In genomic region chr3:187738089-187738399, GRCh38 we compare ENCODE assay signal across 10 cellular contexts. TPM values are rescaled to one million over a fixed set of nuclear protein-coding genes. Genes with fewer than 3 reads are reported as not detected.
DNase-seq lines count a peak whose midpoint lies in the region; ATAC-seq, FAIRE-seq and TF ChIP-seq lines count a peak whose summit lies in the region.
"Had no signal": no experiment of that assay in that cellular context is flagged by ENCODE, and none has a peak within 500 bp of the region (broad histone marks: within the 10 kb centered on the region; RNA-seq: fewer than 3 reads in every experiment).

No MANE protein-coding gene starts in this region.

- TF ChIP-seq RAD21 in K562 (CRISPR knock-in tag; conservative IDR thresholded peaks at IDR 0.05 in 1 of 2, IDR thresholded peaks at IDR 0.05 in 1 of 2) = no peak

- no peak overlapping the region for H3K27ac ChIP-seq in K562 (ENCODE audit: extremely low read depth, low read depth, low read length)
- peak overlapping the region; percentile 96 to 98 for H3K27ac ChIP-seq in lung (ENCODE audit: low read depth in 1 of 2, low read length in 1 of 2)
- H3K27ac ChIP-seq in tibial nerve = peak overlapping the region; percentile 97 to 100 (median 98)

- peaks cover 10% of the 10 kb centered on the region for H3K79me2 ChIP-seq in K562 (ENCODE audit: control insufficient read depth, insufficient read depth, low read length)

- intact Hi-C loops in K562 (cut with micrococcal nuclease) = no loop called here

- peak overlapping the region; percentile 72 for H3K4me2 ChIP-seq in K562 (ENCODE audit: insufficient read depth, low read length)

- H2AFZ ChIP-seq in K562 (ENCODE audit: low read depth, low read length) = peak overlapping the region; percentile 92

- H3K9me1 ChIP-seq in K562 (ENCODE audit: control insufficient read depth, insufficient read depth, low read length) = no peaks in the 10 kb centered on the region

- H3K9me3 Mint-ChIP-seq in activated T-cell treated with anti-CD3 and anti-CD28 coated beads, Interleukin-2, amount 50 U/mL, for 24 hours = no peaks in the 10 kb centered on the region

- H3K36me3 Mint-ChIP-seq in activated T-cell treated with anti-CD3 and anti-CD28 coated beads, Interleukin-2, amount 50 U/mL, for 24 hours (ENCODE audit: low read depth) = peaks cover 60% of the 10 kb centered on the region

- peak overlapping the region; percentile 39 to 83; a peak in 3 of 4 replicates for H3K9ac ChIP-seq in K562 (ENCODE audit: insufficient read depth in 1 of 2, low read depth in 2 of 2, low read length in 2 of 2)

- no peak for DNase-seq in activated T-cell treated with anti-CD3 and anti-CD28 coated beads, Interleukin-2, amount 50 U/mL, for 24 hours
- DNase-seq in activated T-cell treated with anti-CD3 and anti-CD28 coated beads, Interleukin-2, amount 50 U/mL, for 48 hours = no peak
- DNase-seq in K562 (ENCODE audit: extremely low read depth in 1 of 4, low spot score in 3 of 4) = no peak
- no peak for DNase-seq in lung (ENCODE audit: low spot score)
- DNase-seq in tibial nerve (ENCODE audit: low spot score in 2 of 2) = no peak
- DNase-seq in activated CD4-positive, alpha-beta T cell treated with anti-CD3 and anti-CD28 coated beads for 1 hour = no peak
- DNase-seq: DMS53 had no signal

- no peaks in the 10 kb centered on the region for H3K36me3 ChIP-seq in K562 (ENCODE audit: control insufficient read depth, insufficient read depth, low read length)
- peaks cover 3 to 8% of the 10 kb centered on the region in 2 donors for H3K36me3 ChIP-seq in lung (ENCODE audit: control insufficient read depth in 2 of 2, insufficient read depth in 2 of 2, low read length in 2 of 2)
- peaks cover 0 to 18% (median 7%) of the 10 kb centered on the region in 3 donors for H3K36me3 ChIP-seq in tibial nerve

- peak overlapping the region; percentile 100 for H3K27ac Mint-ChIP-seq in activated T-cell treated with anti-CD3 and anti-CD28 coated beads, Interleukin-2, amount 50 U/mL, for 24 hours

- WGBS in K562 (ENCODE audit: insufficient coverage, low coverage, missing lambda C conversion rate) = 6% methylated on average over 9 of the region's 10 CpGs
- WGBS in lung, 2 donors = 1% methylated on average over 10 of the region's 10 CpGs
- WGBS in tibial nerve, 2 donors = 1% methylated on average over 10 of the region's 10 CpGs

- TF ChIP-seq EP300 in K562 (IDR thresholded peaks at IDR 0.05; ENCODE audit: low read length) (no peak), tibial nerve (IDR thresholded peaks at IDR 0.05) (no peak)

- H3K4me3 ChIP-seq in K562 (peak overlapping the region; percentile 38), lung (peak overlapping the region; percentile 38), tibial nerve (peak overlapping the region; percentile 45 to 85 (median 76))

- H4K20me1 ChIP-seq in K562 (replicated peaks; ENCODE audit: control insufficient read depth, insufficient read depth, low read length) = peaks cover 19% of the 10 kb centered on the region

- H3K4me1 Mint-ChIP-seq in activated T-cell treated with anti-CD3 and anti-CD28 coated beads, Interleukin-2, amount 50 U/mL, for 24 hours (ENCODE audit: low read depth) = peaks cover 67% of the 10 kb centered on the region

- H3K27me3 ChIP-seq in K562 (ENCODE audit: control insufficient read depth in 2 of 2, insufficient read depth in 2 of 2, low read length in 2 of 2) (peaks cover 0 to 13% of the 10 kb centered on the region in 2 experiments; a peak in 1 of 5 replicates), lung (ENCODE audit: control insufficient read depth, insufficient read depth) (no peaks in the 10 kb centered on the region), tibial nerve (no peaks in the 10 kb centered on the region)

- peaks cover 43 to 64% of the 10 kb centered on the region in 2 experiments for H3K4me1 ChIP-seq in K562 (replicated peaks in 1 of 2; ENCODE audit: control insufficient read depth in 2 of 2, insufficient read depth in 2 of 2, low read length in 2 of 2)
- H3K4me1 ChIP-seq in lung (ENCODE audit: control insufficient read depth in 2 of 2, insufficient read depth in 2 of 2, low read length in 2 of 2) = peaks cover 8 to 17% of the 10 kb centered on the region in 2 donors
- peaks cover 0 to 51% (median 29%) of the 10 kb centered on the region in 4 donors for H3K4me1 ChIP-seq in tibial nerve

- POLR2A ChIA-PET in K562 (lab: Yijun Ruan, JAX) = interaction anchor here (0.7 to 1.4 kb wide), 4 partner anchors 12 to 1217 kb away, joined by 3 to 5 read pairs (median 3); no protein-coding TSS in a partner anchor

- ATAC-seq in K562 = no peak
- ATAC-seq in lung (ENCODE audit: insufficient read depth, low FRiP score) = no peak
- no peak for ATAC-seq in HG03280 (IDR thresholded peaks at IDR 0.05; ENCODE audit: unreplicated experiment)
- no peak for ATAC-seq in GM21619 (IDR thresholded peaks at IDR 0.05; ENCODE audit: unreplicated experiment)

- no peak for FAIRE-seq in K562 (lab: Jason Lieb, UNC)

- TF ChIP-seq CTCF in K562 (IDR thresholded peaks at IDR 0.05 in 2 of 3, conservative IDR thresholded peaks at IDR 0.05 in 1 of 3; ENCODE audit: insufficient read depth in 2 of 3, low read depth in 1 of 3, low read length in 3 of 3) = no peak
- TF ChIP-seq CTCF in lung (IDR thresholded peaks at IDR 0.05; ENCODE audit: control extremely low read depth, extremely low read depth) = no peak
- no peak for TF ChIP-seq CTCF in tibial nerve (IDR thresholded peaks at IDR 0.05)

- H3K9me3 ChIP-seq in K562 (replicated peaks; ENCODE audit: control insufficient read depth, insufficient read depth, low read depth, low read length) (no peaks in the 10 kb centered on the region), lung (ENCODE audit: control insufficient read depth in 2 of 2, insufficient read depth in 1 of 2, low read length in 1 of 2) (no peaks in the 10 kb centered on the region), tibial nerve (no peaks in the 10 kb centered on the region)

- CTCF ChIA-PET in K562 (lab: Yijun Ruan, JAX; ENCODE audit: low intra/inter-chr PET ratio) = interaction anchor here (0.9 to 5.4 kb wide), 2 partner anchors 12 to 1216 kb away, joined by 3 to 39 read pairs; no protein-coding TSS in a partner anchor

- TF ChIP-seq POLR2A in K562 (conservative IDR thresholded peaks at IDR 0.05) (no peak), tibial nerve (IDR thresholded peaks at IDR 0.05) (no peak)

- in situ Hi-C loops in K562 (cut with MboI) = loop anchor here (25.0 kb wide), 1 partner anchor 1399 kb away; no protein-coding TSS in a partner anchor

- peak overlapping the region; percentile 98 for H3K4me3 Mint-ChIP-seq in activated T-cell treated with anti-CD3 and anti-CD28 coated beads, Interleukin-2, amount 50 U/mL, for 24 hours

- BruUV-seq in K562 (replicated peaks; lab: Mats Ljungman, UMichigan) = no TSS peak

- no peaks in the 10 kb centered on the region for H3K27me3 Mint-ChIP-seq in activated T-cell treated with anti-CD3 and anti-CD28 coated beads, Interleukin-2, amount 50 U/mL, for 24 hours

TF ChIP-seq in K562, 482 proteins besides CTCF, POLR2A, EP300 and RAD21 (continues in another document):
- TF ChIP-seq STAT5A (IDR thresholded peaks at IDR 0.05; ENCODE audit: borderline replicate concordance, low read length) (no peak), ASH1L (IDR thresholded peaks at IDR 0.05; ENCODE audit: borderline replicate concordance, low read depth, partially characterized antibody) (no peak)

RNA-seq across cellular contexts. Expression of gene BCL6, which starts 7.2 kb away (rescaled TPM):
- 13.3 and 20.6 TPM in 2 replicates for total RNA-seq in K562 (2011; cell fraction: chromatin; rRNA removed; ENCODE audit: low replicate concordance)
- total RNA-seq in K562 (2011; cell fraction: nucleolus; rRNA removed) = 9.1 and 10.0 TPM in 2 replicates
- 14.6 and 28.6 TPM in 2 replicates for total RNA-seq in K562 (2011; cell fraction: nucleoplasm; rRNA removed)
- 0.64 and 1.3 TPM in 2 replicates for total RNA-seq in K562 (2014; rRNA removed)
- total RNA-seq in K562 (2014; rRNA removed; fragmentation: Illumina TruSeq; extraction: Trizol) = 1.4 and 1.6 TPM in 2 replicates
- total RNA-seq in K562 (2015; rRNA removed; fragmentation: Illumina TruSeq; extraction: Trizol) = 0.94 and 0.98 TPM in 2 replicates
- total RNA-seq in K562 (2021) = 2.4 and 3.5 TPM in 2 replicates
- polyA plus RNA-seq in K562 (2011; rRNA removed) = 3.4 and 8.7 TPM in 2 replicates
- polyA plus RNA-seq in K562 (2011; cell fraction: cytosol; rRNA removed) = 0.98 and 3.2 TPM in 2 replicates
- polyA plus RNA-seq in K562 (2011; cell fraction: nucleus; rRNA removed) = 21.7 and 44.7 TPM in 2 replicates
- 5.8 and 17.3 TPM in 2 replicates for polyA plus RNA-seq in K562 (2012)
- 2.6 and 2.8 TPM in 2 replicates for polyA plus RNA-seq in K562 (2014; fragmentation: Illumina TruSeq; extraction: Trizol)
- polyA plus RNA-seq in K562 (2014; fragmentation: Nextera tagmentation; extraction: Ambion mirVana) = under 1 TPM; 0.08 to 0.23 TPM
- polyA plus RNA-seq in K562 (2014; rRNA removed) = 2.5 and 2.8 TPM in 2 replicates
- polyA minus RNA-seq in K562 (2011; rRNA and poly(A)+ RNA removed) = 3.9 and 5.7 TPM in 2 replicates
- 0.48 and 0.91 TPM in 2 replicates for polyA minus RNA-seq in K562 (2011; cell fraction: cytosol; rRNA and poly(A)+ RNA removed)
- 3.8 and 5.6 TPM in 2 replicates for polyA minus RNA-seq in K562 (2011; cell fraction: nucleus; rRNA and poly(A)+ RNA removed)
- total RNA-seq in lung = 100 to 1,000 TPM in 1 of 2 donors, 10 to 100 TPM in 1; 52.2 to 101 TPM
- 100 to 1,000 TPM in 1 of 2 donors, 10 to 100 TPM in 1; 29.4 to 137 TPM for polyA plus RNA-seq in lung
- 100 to 1,000 TPM; 272 to 500 (median 305) TPM for total RNA-seq in tibial nerve

RNA-seq across cellular contexts. Expression of gene RTP2, which starts 35.7 kb away (rescaled TPM):
- not detected in 2 replicates for total RNA-seq in K562 (2011; cell fraction: chromatin; rRNA removed; ENCODE audit: low replicate concordance)
- not detected in 2 replicates for total RNA-seq in K562 (2011; cell fraction: nucleolus; rRNA removed)
- total RNA-seq in K562 (2011; cell fraction: nucleoplasm; rRNA removed) = not detected in 2 replicates
- total RNA-seq in K562 (2014; rRNA removed) = not detected in 2 replicates
- total RNA-seq in K562 (2014; rRNA removed; fragmentation: Illumina TruSeq; extraction: Trizol) = not detected in 2 replicates
- total RNA-seq in K562 (2015; rRNA removed; fragmentation: Illumina TruSeq; extraction: Trizol) = not detected in 2 replicates
- total RNA-seq in K562 (2021) = not detected in 2 replicates
- not detected in 2 replicates for polyA plus RNA-seq in K562 (2011; rRNA removed)
- polyA plus RNA-seq in K562 (2011; cell fraction: cytosol; rRNA removed) = not detected in 2 replicates
- not detected in 2 replicates for polyA plus RNA-seq in K562 (2011; cell fraction: nucleus; rRNA removed)
- polyA plus RNA-seq in K562 (2012) = not detected in 2 replicates
- polyA plus RNA-seq in K562 (2014; fragmentation: Illumina TruSeq; extraction: Trizol) = not detected in 2 replicates
- not detected for polyA plus RNA-seq in K562 (2014; fragmentation: Nextera tagmentation; extraction: Ambion mirVana)
- not detected in 2 replicates for polyA plus RNA-seq in K562 (2014; rRNA removed)
- not detected in 2 replicates for polyA minus RNA-seq in K562 (2011; rRNA and poly(A)+ RNA removed)
- not detected in 2 replicates for polyA minus RNA-seq in K562 (2011; cell fraction: cytosol; rRNA and poly(A)+ RNA removed)
- polyA minus RNA-seq in K562 (2011; cell fraction: nucleus; rRNA and poly(A)+ RNA removed) = not detected in 2 replicates
- not detected for total RNA-seq in lung
- polyA plus RNA-seq in lung = not detected
- not detected for total RNA-seq in tibial nerve
- total RNA-seq: glomerular endothelial cell had no signal
